ENCODE assay signal across 22 cellular contexts in the genomic region with DNA sequence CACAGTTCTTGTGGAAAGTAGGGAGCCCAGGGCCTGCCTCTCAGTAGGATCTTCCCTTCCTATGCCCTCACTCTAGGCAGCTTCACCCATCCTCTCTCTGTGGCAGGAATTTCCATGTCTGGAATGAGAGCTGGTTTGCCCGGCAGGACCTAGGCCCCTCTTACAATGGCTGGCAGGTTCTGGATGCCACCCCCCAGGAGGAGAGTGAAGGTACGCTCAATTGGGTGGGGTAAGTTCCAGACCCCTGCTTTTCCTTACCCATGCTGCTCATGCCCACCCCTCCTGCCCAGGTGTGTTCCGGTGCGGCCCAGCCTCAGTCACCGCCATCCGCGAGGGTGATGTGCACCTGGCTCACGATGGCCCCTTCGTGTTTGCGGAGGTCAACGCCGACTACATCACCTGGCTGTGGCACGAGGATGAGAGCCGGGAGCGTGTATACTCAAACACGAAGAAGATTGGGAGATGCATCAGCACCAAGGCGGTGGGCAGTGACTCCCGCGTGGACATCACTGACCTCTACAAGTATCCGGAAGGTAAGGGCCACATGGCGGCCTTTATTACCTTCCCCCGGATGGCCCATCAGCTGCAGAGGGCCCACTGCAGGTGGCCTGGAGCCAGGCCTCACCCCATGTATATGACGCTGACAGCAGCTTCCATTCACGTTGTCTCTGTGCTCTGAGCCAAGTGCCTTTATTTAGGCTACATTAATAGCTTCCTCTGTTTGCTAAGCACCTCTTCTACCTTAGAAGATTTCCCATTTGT. TPM values are rescaled to one million over a fixed set of nuclear protein-coding genes. Genes with fewer than 3 reads are reported as not detected.
A peak's percentile ranks its signal among the peaks of the same experiment; 100 is the strongest.
DNase-seq lines count a peak whose midpoint lies in the region; ATAC-seq and TF ChIP-seq lines count a peak whose summit lies in the region.
"Had no signal": no experiment of that assay in that cellular context is flagged by ENCODE, and none has a peak within 500 bp of the region (broad histone marks: within the 10 kb centered on the region; RNA-seq: fewer than 3 reads in every experiment).

No MANE protein-coding gene starts in this region.

- H3K4me2 ChIP-seq in osteoblast (ENCODE audit: insufficient read depth, low read length): no peak overlapping the region

- H3K27me3 Mint-ChIP-seq in activated naive CD4-positive, alpha-beta T cell treated with anti-CD3 and anti-CD28 coated beads, Interleukin-2, amount 10 ng/mL, durations not matched to agents 7 days and 5 days: peaks cover 11% of the 10 kb centered on the region

- no peaks in the 10 kb centered on the region for H3K36me3 ChIP-seq in osteoblast (ENCODE audit: insufficient read depth, low read length)
- H3K36me3 ChIP-seq: BE2C had no signal

- peaks cover 3% of the 10 kb centered on the region for H3K27me3 ChIP-seq in osteoblast (ENCODE audit: insufficient read depth, low read length)
- H3K27me3 ChIP-seq: BE2C had no signal

- no peak overlapping the region for H3K4me3 ChIP-seq in osteoblast (ENCODE audit: insufficient read depth, low read length)
- H3K4me3 ChIP-seq: GM12878 had no signal

- no peaks in the 10 kb centered on the region for H3K79me2 ChIP-seq in osteoblast (ENCODE audit: insufficient read depth, low read length)

- H4K20me1 ChIP-seq in osteoblast (ENCODE audit: insufficient read depth, low read length): no peaks in the 10 kb centered on the region

- H3K9me3 ChIP-seq in osteoblast (ENCODE audit: low read depth, low read length): peaks cover 3% of the 10 kb centered on the region
- H3K9me3 ChIP-seq: BE2C had no signal

- peak; percentile 34 for DNase-seq in activated effector memory CD4-positive, alpha-beta T cell treated with anti-CD3 and anti-CD28 coated beads, Interleukin-2, amount 50 U/mL, for 16 hours
- DNase-seq in activated effector memory CD4-positive, alpha-beta T cell treated with Interleukin-2 at 50 U/mL for 16 hours: no peak
- DNase-seq in ecto neural progenitor cell (ENCODE audit: low spot score) (peak; percentile 35), osteoblast (ENCODE audit: insufficient read length, low spot score, missing footprints) (peak; percentile 65), SW480 (ENCODE audit: low spot score) (no peak)
- DNase-seq in activated naive CD4-positive, alpha-beta T cell treated with anti-CD3 and anti-CD28 coated beads, Interleukin-2, amount 10 ng/mL, durations not matched to agents 7 days and 5 days: no peak
- DNase-seq: 8988T; BE2C; C1 segment of cervical spinal cord; CD8-positive, alpha-beta memory T cell; DMS79; GDM1; GOT3 had no signal

- H3K27ac Mint-ChIP-seq in activated naive CD4-positive, alpha-beta T cell treated with anti-CD3 and anti-CD28 coated beads, Interleukin-2, amount 10 ng/mL, durations not matched to agents 7 days and 5 days: no peak overlapping the region
- H3K27ac Mint-ChIP-seq: CD8-positive, alpha-beta memory T cell; HFFc6; IgD-negative memory B cell had no signal

- ATAC-seq in HG03439 (IDR thresholded peaks at IDR 0.05; ENCODE audit: unreplicated experiment): no peak
- ATAC-seq: GM12878 had no signal

- no peak for TF ChIP-seq CTCF in osteoblast (IDR thresholded peaks at IDR 0.05; ENCODE audit: extremely low read depth, low read depth, low read length)

- no peaks in the 10 kb centered on the region for H3K4me1 Mint-ChIP-seq in activated naive CD4-positive, alpha-beta T cell treated with anti-CD3 and anti-CD28 coated beads, Interleukin-2, amount 10 ng/mL, durations not matched to agents 7 days and 5 days
- H3K4me1 Mint-ChIP-seq: CD4-positive, CD25-positive, alpha-beta regulatory T cell; CD8-positive, alpha-beta memory T cell; IgD-negative memory B cell had no signal

- H3K27ac ChIP-seq in osteoblast (ENCODE audit: low read depth, low read length): no peak overlapping the region

- no peak overlapping the region for H3K4me3 Mint-ChIP-seq in activated naive CD4-positive, alpha-beta T cell treated with anti-CD3 and anti-CD28 coated beads, Interleukin-2, amount 10 ng/mL, durations not matched to agents 7 days and 5 days
- H3K4me3 Mint-ChIP-seq: CD4-positive, CD25-positive, alpha-beta regulatory T cell; CD8-positive, alpha-beta memory T cell; HFFc6; IgD-negative memory B cell had no signal

- no peaks in the 10 kb centered on the region for H3K36me3 Mint-ChIP-seq in activated naive CD4-positive, alpha-beta T cell treated with anti-CD3 and anti-CD28 coated beads, Interleukin-2, amount 10 ng/mL, durations not matched to agents 7 days and 5 days
- H3K36me3 Mint-ChIP-seq: CD4-positive, CD25-positive, alpha-beta regulatory T cell had no signal

- H2AFZ ChIP-seq in osteoblast (ENCODE audit: low read length): no peak overlapping the region

- CTCF ChIA-PET in activated naive CD4-positive, alpha-beta T cell treated with anti-CD3 and anti-CD28 coated beads, Interleukin-2, amount 10 ng/mL, durations not matched to agents 7 days and 5 days (lab: Charles Lee): interaction anchor here (0.9 to 1.7 kb wide), 3 partner anchors 24 to 196 kb away, joined by 3 to 5 read pairs (median 3); no protein-coding TSS in a partner anchor

- peaks cover 6% of the 10 kb centered on the region for H3K9me3 Mint-ChIP-seq in activated naive CD4-positive, alpha-beta T cell treated with anti-CD3 and anti-CD28 coated beads, Interleukin-2, amount 10 ng/mL, durations not matched to agents 7 days and 5 days

- H3K4me1 ChIP-seq in osteoblast (ENCODE audit: insufficient read depth, low read length): no peaks in the 10 kb centered on the region
- H3K4me1 ChIP-seq: BE2C had no signal

RNA-seq across cellular contexts. Expression of a gene that starts 22.8 kb away (rescaled TPM):
- total RNA-seq in osteoblast: not detected in 2 replicates
- total RNA-seq: A673; CD4-positive, CD25-positive, alpha-beta regulatory T cell; CD8-positive, alpha-beta memory T cell; Daoy; GM12878; H7; HepG2; HFFc6 had no signal

Comparison
In these comparisons a context has a peak if more than half of its experiments do, and no peak if none do; other contexts are left out.
1. DNase-seq: peak in activated effector memory CD4-positive, alpha-beta T cell treated with anti-CD3 and anti-CD28 coated beads, Interleukin-2, amount 50 U/mL, for 16 hours (single experiment), ecto neural progenitor cell (single experiment) and osteoblast (single experiment); none in activated effector memory CD4-positive, alpha-beta T cell treated with Interleukin-2 at 50 U/mL for 16 hours (single experiment), activated naive CD4-positive, alpha-beta T cell treated with anti-CD3 and anti-CD28 coated beads, Interleukin-2, amount 10 ng/mL, durations not matched to agents 7 days and 5 days (single experiment) and SW480 (single experiment).